In the genomic region with DNA sequence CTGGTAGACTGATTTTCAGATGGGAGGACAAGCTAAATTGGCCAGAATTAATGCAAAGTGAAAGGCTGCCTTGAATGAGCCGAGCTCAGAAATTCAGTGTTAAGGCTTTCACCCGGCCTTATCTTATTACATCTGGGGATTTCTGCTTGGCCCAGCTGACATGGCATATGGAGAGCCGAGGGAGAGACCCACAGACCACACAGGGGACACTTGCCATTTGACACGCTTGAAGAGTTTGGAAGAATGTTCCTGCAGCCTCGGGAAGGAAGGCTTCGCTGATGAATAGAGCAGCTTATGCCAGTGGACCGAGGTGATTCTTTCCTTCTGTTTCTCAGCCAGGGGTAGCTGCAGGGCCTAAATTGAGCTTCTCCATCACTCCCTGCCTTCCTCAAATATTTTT, we compare ENCODE assay signal across 19 cellular contexts. TPM values are rescaled to one million over a fixed set of nuclear protein-coding genes. Genes with fewer than 3 reads are reported as not detected.
DNase-seq lines count a peak whose midpoint lies in the region; ATAC-seq lines count a peak whose summit lies in the region.
"Had no signal": no experiment of that assay in that cellular context is flagged by ENCODE, and none has a peak within 500 bp of the region (broad histone marks: within the 10 kb centered on the region; RNA-seq: fewer than 3 reads in every experiment).

No MANE protein-coding gene starts in this region.

- no peak overlapping the region for H4K8ac ChIP-seq in neuronal stem cell (ENCODE audit: low read depth, low read length)

- H3K79me1 ChIP-seq in neuronal stem cell (ENCODE audit: low read depth, low read length), result no peaks in the 10 kb centered on the region

- H2AK5ac ChIP-seq in neuronal stem cell (ENCODE audit: low read depth, low read length), result no peak overlapping the region

- peak overlapping the region; percentile 73 for H2AFZ ChIP-seq in neuronal stem cell (ENCODE audit: low read length)

- H3K4me2 ChIP-seq in neuronal stem cell (ENCODE audit: insufficient read depth, low read length, poor library complexity, severe bottlenecking), result no peak overlapping the region

- H3K9ac ChIP-seq in neuronal stem cell (ENCODE audit: low read depth, low read length, poor library complexity), result no peak overlapping the region

- H3K27me3 ChIP-seq in neuronal stem cell (ENCODE audit: control insufficient read depth in 3 of 3, insufficient read depth in 3 of 3, low read depth in 1 of 3, low read length in 3 of 3), result no peaks in the 10 kb centered on the region
- H3K27me3 ChIP-seq: left lung had no signal

- no peak overlapping the region for H3K27ac Mint-ChIP-seq in effector memory CD8-positive, alpha-beta T cell
- H3K27ac Mint-ChIP-seq: activated T-helper 2 cell treated with anti-CD3 and anti-CD28 coated beads, Interferon-gamma antibody, Interleukin-2, Interleukin-4, amounts not matched to agents 10 μg/mL and 5 μg/mL and 100 μg/mL, durations not matched to agents 14 hours and 24 hours and 36 hours; CD4-positive, alpha-beta memory T cell; T-helper 17 cell had no signal

- H3K18ac ChIP-seq in neuronal stem cell (ENCODE audit: low read length), result no peak overlapping the region

- peaks cover 6 to 15% of the 10 kb centered on the region in 2 donors for H3K27me3 Mint-ChIP-seq in effector memory CD8-positive, alpha-beta T cell
- H3K27me3 Mint-ChIP-seq: CD4-positive, alpha-beta memory T cell had no signal

- no peaks in the 10 kb centered on the region for H3K4me1 Mint-ChIP-seq in effector memory CD8-positive, alpha-beta T cell (ENCODE audit: low read depth in 2 of 2)
- H3K4me1 Mint-ChIP-seq: CD4-positive, alpha-beta memory T cell had no signal

- H3K4ac ChIP-seq in neuronal stem cell (ENCODE audit: low read length), result no peak overlapping the region

- H3K4me3 Mint-ChIP-seq in effector memory CD8-positive, alpha-beta T cell, result no peak overlapping the region
- H3K4me3 Mint-ChIP-seq: CD4-positive, alpha-beta memory T cell; T-helper 17 cell had no signal

- H3K4me3 ChIP-seq in neuronal stem cell (ENCODE audit: low read length in 2 of 2), result peak overlapping the region in 1 of 2 donors; percentile 8
- H3K4me3 ChIP-seq: left lung, psoas muscle had no signal

- WGBS in neuronal stem cell (ENCODE audit: extremely low coverage in 2 of 2, insufficient read length in 2 of 2, insufficient replicate concordance in 1 of 2), 2 donors, result no CpG with 5 or more reads among the region's 7 CpGs

- H2BK120ac ChIP-seq in neuronal stem cell (ENCODE audit: low read depth, low read length), result no peak overlapping the region

- H3K4me1 ChIP-seq in neuronal stem cell (ENCODE audit: control insufficient read depth in 2 of 2, insufficient read depth in 1 of 2, low read depth in 1 of 2, low read length in 2 of 2), result peaks cover 15 to 23% of the 10 kb centered on the region in 2 donors
- H3K4me1 ChIP-seq: foreskin keratinocyte, left lung, psoas muscle had no signal

- DNase-seq in DMS 273 (lab: John Stamatoyannopoulos, UW; ENCODE audit: unreplicated experiment) (peak; percentile 89), NCI-H524 treated with DMSO at 0.1 percent for 48 hours (lab: John Stamatoyannopoulos, UW) (peak; percentile 53), fibroblast of peridontal ligament (ENCODE audit: extremely low read depth) (peak; percentile 10), neuronal stem cell (ENCODE audit: low spot score) (peak; percentile 84), NCI-H1417 treated with DMSO at 0.1 percent for 48 hours (lab: John Stamatoyannopoulos, UW) (no peak)
- no peak for DNase-seq in effector memory CD8-positive, alpha-beta T cell
- DNase-seq: activated CD4-positive, CD25-positive, alpha-beta regulatory T cell; CD4-positive, alpha-beta memory T cell; cerebellar nuclear complex; foreskin keratinocyte; left lung; NCI-H446 treated with DMSO at 0.1 percent for 48 hours; psoas muscle; SHP77; stimulated activated naive CD4-positive, alpha-beta T cell treated with Interleukin-2 at 50 U/mL for 16 hours; T-helper 17 cell had no signal

- H3K36me3 Mint-ChIP-seq in effector memory CD8-positive, alpha-beta T cell (ENCODE audit: insufficient read depth), result peaks cover 6% of the 10 kb centered on the region
- H3K36me3 Mint-ChIP-seq: CD4-positive, alpha-beta memory T cell had no signal

- no peak overlapping the region for H4K91ac ChIP-seq in neuronal stem cell (ENCODE audit: low read depth, low read length, poor library complexity)

- H3K36me3 ChIP-seq in neuronal stem cell (replicated peaks in 1 of 2; ENCODE audit: control insufficient read depth in 2 of 2, insufficient read depth in 2 of 2, low read length in 2 of 2), result no peaks in the 10 kb centered on the region

- no peak overlapping the region for H2BK12ac ChIP-seq in neuronal stem cell (ENCODE audit: low read length)

- H3K14ac ChIP-seq in neuronal stem cell (ENCODE audit: low read length), result no peak overlapping the region

- no peak overlapping the region for H2BK5ac ChIP-seq in neuronal stem cell (ENCODE audit: low read length)

- ATAC-seq in effector memory CD8-positive, alpha-beta T cell (replicated peaks), result no peak
- ATAC-seq in GM21367 (IDR thresholded peaks at IDR 0.05; ENCODE audit: unreplicated experiment) (no peak), HG02970 (IDR thresholded peaks at IDR 0.05; ENCODE audit: low FRiP score, unreplicated experiment) (no peak)
- ATAC-seq: foreskin keratinocyte, left lung, psoas muscle, T-helper 17 cell had no signal

- no peak overlapping the region for H3K23ac ChIP-seq in neuronal stem cell (ENCODE audit: low read depth, low read length, poor library complexity)

- no peaks in the 10 kb centered on the region for H3K9me3 ChIP-seq in neuronal stem cell (replicated peaks in 1 of 2; ENCODE audit: control insufficient read depth in 2 of 2, insufficient read depth in 1 of 2, low read depth in 1 of 2, low read length in 2 of 2)
- H3K9me3 ChIP-seq: left lung, psoas muscle had no signal

- peak overlapping the region; percentile 88 for H3K27ac ChIP-seq in neuronal stem cell (replicated peaks; ENCODE audit: low read length)
- H3K27ac ChIP-seq: foreskin keratinocyte, left lung, psoas muscle had no signal

- H3K9me3 Mint-ChIP-seq in effector memory CD8-positive, alpha-beta T cell, result no peaks in the 10 kb centered on the region
- H3K9me3 Mint-ChIP-seq: activated T-helper 2 cell treated with anti-CD3 and anti-CD28 coated beads, Interferon-gamma antibody, Interleukin-2, Interleukin-4, amounts not matched to agents 10 μg/mL and 5 μg/mL and 100 μg/mL, durations not matched to agents 14 hours and 24 hours and 36 hours; CD4-positive, alpha-beta memory T cell had no signal

- H2BK15ac ChIP-seq in neuronal stem cell (ENCODE audit: low read length), result no peak overlapping the region

RNA-seq across cellular contexts. Expression of gene MOCS3, which starts 9.0 kb away (rescaled TPM):
- 2.6 TPM for polyA plus RNA-seq in neuronal stem cell (2013, experiment 1 of 2)
- polyA plus RNA-seq in neuronal stem cell (2013, experiment 2 of 2), result 2.5 TPM

RNA-seq across cellular contexts. Expression of gene DPM1, which starts 9.3 kb away (rescaled TPM):
- polyA plus RNA-seq in neuronal stem cell (2013, experiment 1 of 2), result 61.4 TPM
- polyA plus RNA-seq in neuronal stem cell (2013, experiment 2 of 2), result 64.6 TPM

RNA-seq across cellular contexts. Expression of gene ADNP, which starts 36.4 kb away (rescaled TPM):
- 96.1 TPM for polyA plus RNA-seq in neuronal stem cell (2013, experiment 1 of 2)
- polyA plus RNA-seq in neuronal stem cell (2013, experiment 2 of 2), result 95.9 TPM

RNA-seq across cellular contexts. Expression of gene KCNG1, which starts 55.3 kb away (rescaled TPM):
- 8.5 TPM for polyA plus RNA-seq in neuronal stem cell (2013, experiment 1 of 2)
- 8.4 TPM for polyA plus RNA-seq in neuronal stem cell (2013, experiment 2 of 2)
- polyA plus RNA-seq: CD4-positive, alpha-beta memory T cell had no signal

Comparison
In these comparisons a context has a peak if more than half of its experiments do, and no peak if none do; other contexts are left out.
1. DNase-seq: peak in DMS 273 (single experiment), NCI-H524 treated with DMSO at 0.1 percent for 48 hours (single experiment), fibroblast of peridontal ligament (single experiment) and neuronal stem cell (single experiment); none in effector memory CD8-positive, alpha-beta T cell (0 of 3) and NCI-H1417 treated with DMSO at 0.1 percent for 48 hours (single experiment).